Comparison of ENCODE assay signal across 18 cellular contexts in genomic region chr18:50377061-50377798, GRCh38.
"Had no signal": no experiment of that assay in that cellular context is flagged by ENCODE, and none has a peak within 500 bp of the region (broad histone marks: within the 10 kb centered on the region; RNA-seq: fewer than 3 reads in every experiment).

No MANE protein-coding gene starts in this region.

- H3K9ac ChIP-seq: parathyroid adenoma had no signal

- H3K9me3 Mint-ChIP-seq: activated CD4-positive, alpha-beta memory T cell treated with anti-CD3 and anti-CD28 coated beads, Interleukin-2, amount 10 ng/mL, durations not matched to agents 7 days and 5 days; immature natural killer cell; T-helper 2 cell treated with Interferon-gamma antibody and Interleukin-4, amounts not matched to agents 5 μg/mL and 100 μg/mL, for 36 hours had no signal

- H3K36me3 Mint-ChIP-seq: activated naive CD8-positive, alpha-beta T cell; immature natural killer cell had no signal

- H3K27me3 ChIP-seq: body of pancreas, gastroesophageal sphincter, stomach, upper lobe of right lung had no signal

- H3K79me2 ChIP-seq: parathyroid adenoma had no signal

- H3K36me3 ChIP-seq: gastroesophageal sphincter, left ventricle myocardium inferior, stomach, upper lobe of right lung had no signal

- DNase-seq: activated CD4-positive, alpha-beta memory T cell treated with anti-CD3 and anti-CD28 coated beads, Interleukin-2, amount 10 ng/mL, durations not matched to agents 7 days and 5 days; activated CD4-positive, alpha-beta T cell treated with anti-CD3 and anti-CD28 coated beads for 4 hours; activated CD8-positive, alpha-beta memory T cell treated with anti-CD3 and anti-CD28 coated beads, Interleukin-2, amount 10 ng/mL, durations not matched to agents 7 days and 5 days; body of pancreas; dermis blood vessel endothelial cell; effector memory CD4-positive, alpha-beta T cell; immature natural killer cell; kidney glomerular epithelial cell; left ventricle myocardium inferior; stimulated activated CD4-positive, alpha-beta T cell treated with anti-CD3 and anti-CD28 coated beads, Interleukin-4, amount 100 ng/mL, for 1 hour; stomach; upper lobe of right lung had no signal

- H3K27me3 Mint-ChIP-seq: activated CD4-positive, alpha-beta memory T cell treated with anti-CD3 and anti-CD28 coated beads, Interleukin-2, amount 10 ng/mL, durations not matched to agents 7 days and 5 days; activated CD8-positive, alpha-beta memory T cell treated with anti-CD3 and anti-CD28 coated beads, Interleukin-2, amount 10 ng/mL, durations not matched to agents 7 days and 5 days; activated naive CD8-positive, alpha-beta T cell had no signal

- H2AFZ ChIP-seq: parathyroid adenoma had no signal

- H3K4me3 ChIP-seq: body of pancreas, gastroesophageal sphincter, left ventricle myocardium inferior, smooth muscle cell, stomach, upper lobe of right lung had no signal

- H3K4me3 Mint-ChIP-seq: activated CD4-positive, alpha-beta memory T cell treated with anti-CD3 and anti-CD28 coated beads, Interleukin-2, amount 10 ng/mL, durations not matched to agents 7 days and 5 days; activated CD8-positive, alpha-beta memory T cell treated with anti-CD3 and anti-CD28 coated beads, Interleukin-2, amount 10 ng/mL, durations not matched to agents 7 days and 5 days; activated naive CD8-positive, alpha-beta T cell; immature natural killer cell; T-helper 2 cell treated with Interferon-gamma antibody and Interleukin-4, amounts not matched to agents 5 μg/mL and 100 μg/mL, for 36 hours; WTC11 had no signal

- H3K9me3 ChIP-seq: body of pancreas, gastroesophageal sphincter, left ventricle myocardium inferior, stomach, upper lobe of right lung had no signal

- H3K4me2 ChIP-seq: smooth muscle cell had no signal

- H3K27ac Mint-ChIP-seq: activated CD4-positive, alpha-beta memory T cell treated with anti-CD3 and anti-CD28 coated beads, Interleukin-2, amount 10 ng/mL, durations not matched to agents 7 days and 5 days; activated CD8-positive, alpha-beta memory T cell treated with anti-CD3 and anti-CD28 coated beads, Interleukin-2, amount 10 ng/mL, durations not matched to agents 7 days and 5 days; activated naive CD8-positive, alpha-beta T cell; immature natural killer cell; T-helper 2 cell treated with Interferon-gamma antibody and Interleukin-4, amounts not matched to agents 5 μg/mL and 100 μg/mL, for 36 hours; WTC11 had no signal

- H3K27ac ChIP-seq: body of pancreas, gastroesophageal sphincter, left ventricle myocardium inferior, parathyroid adenoma, stomach, upper lobe of right lung had no signal
